17 cellular contexts compared by ENCODE assay signal in the genomic region with DNA sequence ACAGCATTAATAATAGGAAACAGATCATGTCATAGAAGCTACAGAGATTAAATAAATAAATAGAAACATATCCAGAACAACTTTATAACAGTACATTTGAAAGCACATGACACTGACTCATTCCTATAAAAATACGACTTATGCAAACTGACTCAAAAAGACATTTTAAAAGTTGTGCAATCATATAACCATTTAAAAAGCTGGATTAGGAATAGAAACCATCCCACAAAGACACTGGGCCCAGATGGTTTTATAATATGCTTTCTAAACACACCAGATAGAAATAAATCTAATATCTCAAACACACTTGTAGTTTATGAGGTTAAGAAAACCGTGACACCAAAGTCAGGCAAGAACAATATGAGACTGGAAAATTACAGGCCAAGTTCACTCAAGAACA. TPM values are rescaled to one million over a fixed set of nuclear protein-coding genes. Genes with fewer than 3 reads are reported as not detected.
DNase-seq lines count a peak whose midpoint lies in the region; ATAC-seq and TF ChIP-seq lines count a peak whose summit lies in the region.
"Had no signal": no experiment of that assay in that cellular context is flagged by ENCODE, and none has a peak within 500 bp of the region (broad histone marks: within the 10 kb centered on the region; RNA-seq: fewer than 3 reads in every experiment).

No MANE protein-coding gene starts in this region.

- H3K4me3 ChIP-seq in breast epithelium: no peak overlapping the region
- no peak overlapping the region for H3K4me3 ChIP-seq in body of pancreas
- H3K4me3 ChIP-seq in aorta (ENCODE audit: low read length in 2 of 2): no peak overlapping the region
- H3K4me3 ChIP-seq: GM12878, lower lobe of right lung, upper lobe of left lung had no signal

- ATAC-seq in body of pancreas: peak; percentile 33
- ATAC-seq in aorta (ENCODE audit: low FRiP score): peak; percentile 33
- no peak for ATAC-seq in HG02938 (IDR thresholded peaks at IDR 0.05; ENCODE audit: unreplicated experiment)
- ATAC-seq: activated T-cell treated with anti-CD3 and anti-CD28 coated beads, Interleukin-2, amount 50 U/mL, for 4 hours; GM12878; lower lobe of right lung; Panc1 had no signal

- no peaks in the 10 kb centered on the region for H3K27me3 ChIP-seq in breast epithelium
- no peaks in the 10 kb centered on the region for H3K27me3 ChIP-seq in body of pancreas
- no peaks in the 10 kb centered on the region for H3K27me3 ChIP-seq in aorta (ENCODE audit: control insufficient read depth in 1 of 2, insufficient read depth in 2 of 2, low read length in 1 of 2)
- H3K27me3 ChIP-seq: upper lobe of left lung had no signal

- 69 to 72% methylated on average over 2 of the region's 2 CpGs for WGBS in body of pancreas, 2 donors
- 68 to 77% methylated on average over 2 of the region's 2 CpGs for WGBS in aorta, 2 donors

- H3K4me3 Mint-ChIP-seq in MCF 10A (ENCODE audit: unreplicated experiment): no peak overlapping the region
- H3K4me3 Mint-ChIP-seq: activated T-cell treated with anti-CD3 and anti-CD28 coated beads, Interleukin-2, amount 50 U/mL, for 4 hours had no signal

- H3K36me3 Mint-ChIP-seq in MCF 10A (ENCODE audit: insufficient read depth, unreplicated experiment): no peaks in the 10 kb centered on the region

- H3K27ac ChIP-seq in breast epithelium (peak overlapping the region in 1 of 2 donors; percentile 64), body of pancreas (peak overlapping the region in 1 of 4 donors; percentile 12), aorta (ENCODE audit: low read depth in 1 of 2, low read length in 2 of 2) (no peak overlapping the region)
- H3K27ac ChIP-seq: lower lobe of right lung, upper lobe of left lung had no signal

- H3K9me3 ChIP-seq in breast epithelium: peaks cover 4 to 10% of the 10 kb centered on the region in 2 donors
- H3K9me3 ChIP-seq in body of pancreas: no peaks in the 10 kb centered on the region
- peaks cover 4% of the 10 kb centered on the region for H3K9me3 ChIP-seq in aorta (ENCODE audit: control insufficient read depth, low read length)

- H3K27me3 Mint-ChIP-seq in MCF 10A (ENCODE audit: insufficient read depth, unreplicated experiment): no peaks in the 10 kb centered on the region

- TF ChIP-seq POLR2A in breast epithelium (IDR thresholded peaks at IDR 0.05): no peak
- TF ChIP-seq POLR2A in body of pancreas (IDR thresholded peaks at IDR 0.05): no peak

- peaks cover 24% of the 10 kb centered on the region for H3K4me1 Mint-ChIP-seq in MCF 10A (ENCODE audit: insufficient read depth, unreplicated experiment)

- peak overlapping the region; percentile 88 for H3K27ac Mint-ChIP-seq in MCF 10A (ENCODE audit: low read depth, unreplicated experiment)

- H3K36me3 ChIP-seq in breast epithelium (no peaks in the 10 kb centered on the region), body of pancreas (replicated peaks in 1 of 2; ENCODE audit: insufficient read depth in 1 of 2, low read depth in 2 of 2) (no peaks in the 10 kb centered on the region), aorta (ENCODE audit: control insufficient read depth in 1 of 2, insufficient read depth in 2 of 2, low read length in 1 of 2) (no peaks in the 10 kb centered on the region)
- H3K36me3 ChIP-seq: lower lobe of right lung, upper lobe of left lung had no signal

- no peak for TF ChIP-seq CTCF in MCF 10A (IDR thresholded peaks at IDR 0.05; ENCODE audit: unreplicated experiment)
- no peak for TF ChIP-seq CTCF in breast epithelium (IDR thresholded peaks at IDR 0.05)
- no peak for TF ChIP-seq CTCF in body of pancreas (IDR thresholded peaks at IDR 0.05)

- peak; percentile 62 for DNase-seq in MCF 10A (ENCODE audit: unreplicated experiment)
- DNase-seq in breast epithelium (ENCODE audit: low spot score in 2 of 2): no peak
- DNase-seq in body of pancreas: no peak
- peak; percentile 80 for DNase-seq in iris pigment epithelial cell (ENCODE audit: low read depth)
- DNase-seq in aorta: no peak
- DNase-seq in DMS 273 treated with DMSO at 0.1 percent for 48 hours (lab: John Stamatoyannopoulos, UW): no peak
- DNase-seq in activated effector memory CD4-positive, alpha-beta T cell treated with anti-CD3 and anti-CD28 coated beads, Interleukin-2, amount 50 U/mL, for 16 hours: no peak
- DNase-seq: ACHN; activated T-cell treated with anti-CD3 and anti-CD28 coated beads, Interleukin-2, amount 50 U/mL, for 4 hours; anterior cingulate cortex; DMS53; lower lobe of right lung; upper lobe of left lung had no signal

- intact Hi-C loops in MCF 10A (cut with micrococcal nuclease) (no loop called here), breast epithelium (cut with DNase I; ENCODE audit: low total_unique reads) (no loop called here), body of pancreas (cut with DNase I) (no loop called here), aorta (cut with DNase I) (no loop called here)

- CTCF ChIA-PET in MCF 10A (lab: Yijun Ruan, JAX): no interaction called here

- H3K9me3 Mint-ChIP-seq in MCF 10A (ENCODE audit: unreplicated experiment): peaks cover 8% of the 10 kb centered on the region

- POLR2A ChIA-PET in MCF 10A (lab: Yijun Ruan, JAX): interaction anchor here (0.6 to 1.2 kb wide), 4 partner anchors 14 to 1445 kb away, joined by 3 read pairs; a partner anchor contains a TSS

- H3K4me1 ChIP-seq in breast epithelium (no peaks in the 10 kb centered on the region), body of pancreas (peaks cover 9% of the 10 kb centered on the region), aorta (ENCODE audit: control insufficient read depth in 1 of 2, insufficient read depth in 2 of 2, low read length in 2 of 2) (no peaks in the 10 kb centered on the region)
- H3K4me1 ChIP-seq: lower lobe of right lung, upper lobe of left lung had no signal

- BruUV-seq in MCF 10A (replicated peaks; lab: Mats Ljungman, UMichigan): no TSS peak

RNA-seq across cellular contexts. Expression of a gene that starts 47.6 kb away (rescaled TPM):
- 0.32 and 0.47 TPM in 2 replicates for total RNA-seq in MCF 10A (2022)
- not detected for total RNA-seq in breast epithelium
- total RNA-seq in body of pancreas: under 1 TPM in 1 of 2 donors, not detected in 1; 0.33 TPM
- total RNA-seq in aorta: under 1 TPM in 1 of 2 donors, not detected in 1; 0.42 TPM
- not detected for polyA plus RNA-seq in aorta
- total RNA-seq: lower lobe of right lung; T-helper 1 cell treated with Interleukin-12 subunit alpha and Interleukin-12 subunit beta and Interleukin-4 antibody, amounts not matched to agents 30 ng/mL and 1 ng/mL, for 36 hours had no signal

Comparison
In these comparisons a context has a peak if more than half of its experiments do, and no peak if none do; other contexts are left out.
1. DNase-seq: peak in MCF 10A (single experiment) and iris pigment epithelial cell (single experiment); none in breast epithelium (0 of 2), body of pancreas (0 of 4), aorta (0 of 2), DMS 273 treated with DMSO at 0.1 percent for 48 hours (single experiment) and activated effector memory CD4-positive, alpha-beta T cell treated with anti-CD3 and anti-CD28 coated beads, Interleukin-2, amount 50 U/mL, for 16 hours (single experiment).